Comparison of ENCODE assay signal across 8 cellular contexts in genomic region chr11:85664561-85665481, GRCh38. TPM values are rescaled to one million over a fixed set of nuclear protein-coding genes. Genes with fewer than 3 reads are reported as not detected.
DNase-seq lines count a peak whose midpoint lies in the region; ATAC-seq, FAIRE-seq and TF ChIP-seq lines count a peak whose summit lies in the region.

CREBZF (minus strand) TSS chr11:85665129; CDS start chr11:85664875, 254 bp downstream.

- H3K79me2 ChIP-seq in OCI-LY1 (ENCODE audit: insufficient read depth, low read length) = peaks cover 45% of the 10 kb centered on the region

- H3F3A ChIP-seq in OCI-LY1 (ENCODE audit: insufficient read depth, low read length) = no peaks in the 10 kb centered on the region

- H3K4me3 Mint-ChIP-seq in Calu3 (ENCODE audit: low read depth, unreplicated experiment) (peak within 1 kb of the TSS; percentile 87), mesothelial cell of epicardium (peak within 1 kb of the TSS; percentile 100)

- H3K27ac Mint-ChIP-seq in Calu3 (ENCODE audit: unreplicated experiment) (peak within 1 kb of the TSS; percentile 76), mesothelial cell of epicardium (peak within 1 kb of the TSS; percentile 99)

- no peaks in the 10 kb centered on the region for H3K9me2 ChIP-seq in OCI-LY1 (ENCODE audit: low read depth, low read length)

- peaks cover 10% of the 10 kb centered on the region; the same call in 1 of the 2 replicates for H4K20me1 ChIP-seq in OCI-LY1 (ENCODE audit: insufficient read depth, low read length)

- peak; percentile 85 for ATAC-seq in GM21447 (IDR thresholded peaks at IDR 0.05; ENCODE audit: unreplicated experiment)

- CTCF ChIA-PET in Calu3 (lab: Charles Lee) = interaction anchor here (0.6 kb wide), 1 partner anchor 142 kb away, joined by 4 read pairs; no protein-coding TSS in a partner anchor

- H3K4me1 ChIP-seq in HUES64 (ENCODE audit: insufficient read depth, low read length) (peaks cover 21% of the 10 kb centered on the region; the same call in 1 of the 2 replicates), OCI-LY1 (ENCODE audit: insufficient read depth, low read length, severe bottlenecking) (peaks cover 36% of the 10 kb centered on the region)

- no TSS peak for BruUV-seq in Calu3 (replicated peaks; lab: Mats Ljungman, UMichigan)

- FAIRE-seq in endometrium (lab: Jason Lieb, UNC) = peak; percentile 80

- peak within 1 kb of the TSS; percentile 99 for H3K9ac ChIP-seq in HUES64 (ENCODE audit: low read depth, low read length)
- H3K9ac ChIP-seq in OCI-LY1 (ENCODE audit: low read length) = peak within 1 kb of the TSS; percentile 96

- H3K9me3 ChIP-seq in HUES64 (ENCODE audit: insufficient read depth, low read depth, low read length) (no peaks in the 10 kb centered on the region), OCI-LY1 (ENCODE audit: low read length) (no peaks in the 10 kb centered on the region)

- H3K4me2 ChIP-seq in OCI-LY1 (ENCODE audit: low read length) = peak within 1 kb of the TSS; percentile 88

- H3K27ac ChIP-seq in HUES64 (ENCODE audit: low read depth, low read length) (peak within 1 kb of the TSS; percentile 98), OCI-LY1 (ENCODE audit: low read depth, low read length, poor library complexity, severe bottlenecking) (peak within 1 kb of the TSS; percentile 84)

- peak within 1 kb of the TSS; percentile 81 for H2AFZ ChIP-seq in OCI-LY1 (ENCODE audit: low read length)

- 1% methylated on average over 70 of the region's 70 CpGs for WGBS in HUES64

- H3K4me3 ChIP-seq in HUES64 (ENCODE audit: low read length) = peak within 1 kb of the TSS; percentile 96
- peak within 1 kb of the TSS; percentile 88 for H3K4me3 ChIP-seq in OCI-LY1 (ENCODE audit: low read depth, low read length, poor library complexity, severe bottlenecking)

- intact Hi-C loops in Calu3 (cut with micrococcal nuclease; ENCODE audit: unreplicated experiment) = loop anchor here (1.0 to 5.0 kb wide), 2 partner anchors 68 to 189 kb away; no protein-coding TSS in a partner anchor

- peaks cover 53% of the 10 kb centered on the region for H3K36me3 Mint-ChIP-seq in Calu3 (ENCODE audit: insufficient read depth, unreplicated experiment)
- H3K36me3 Mint-ChIP-seq in mesothelial cell of epicardium = peaks cover 14% of the 10 kb centered on the region

- H3K36me3 ChIP-seq in HUES64 (ENCODE audit: insufficient read depth, low read length) = peaks cover 34% of the 10 kb centered on the region
- peaks cover 38% of the 10 kb centered on the region for H3K36me3 ChIP-seq in OCI-LY1 (ENCODE audit: insufficient read depth, low read length)

- H3K9me3 Mint-ChIP-seq in Calu3 (ENCODE audit: low read depth, unreplicated experiment) (no peaks in the 10 kb centered on the region), mesothelial cell of epicardium (no peaks in the 10 kb centered on the region)

- H3K27me3 ChIP-seq in HUES64 (ENCODE audit: insufficient read depth, low read length) (no peaks in the 10 kb centered on the region), OCI-LY1 (ENCODE audit: insufficient read depth, low read length) (no peaks in the 10 kb centered on the region)

- H3K4me1 Mint-ChIP-seq in Calu3 (ENCODE audit: low read depth, unreplicated experiment) (no peaks in the 10 kb centered on the region), mesothelial cell of epicardium (peaks cover 35% of the 10 kb centered on the region)

- H3K27me3 Mint-ChIP-seq in Calu3 (ENCODE audit: unreplicated experiment) (no peaks in the 10 kb centered on the region), mesothelial cell of epicardium (ENCODE audit: low read depth) (no peaks in the 10 kb centered on the region)

- DNase-seq in Calu3 (peak; percentile 91), mesothelial cell of epicardium (ENCODE audit: low spot score in 2 of 2, unreplicated experiment in 2 of 2) (peak; percentile 88 to 96)
- DNase-seq in activated CD8-positive, alpha-beta memory T cell treated with anti-CD3 and anti-CD28 coated beads, Interleukin-2, amount 50 U/mL, for 4 hours = peak; percentile 93
- DNase-seq in stimulated activated CD8-positive, alpha-beta memory T cell treated with anti-CD3 and anti-CD28 coated beads, Interleukin-15, amount 100 ng/mL, for 48 hours (ENCODE audit: low read depth in 2 of 2) = peak; percentile 92 to 93

- TF ChIP-seq CTCF in Calu3 (IDR thresholded peaks at IDR 0.05; ENCODE audit: unreplicated experiment) = no peak
- no peak for TF ChIP-seq CTCF in OCI-LY1 (IDR thresholded peaks at IDR 0.05; ENCODE audit: low read length)
- no peak for TF ChIP-seq CTCF in mesothelial cell of epicardium (IDR thresholded peaks at IDR 0.05; ENCODE audit: unreplicated experiment)

RNA-seq across cellular contexts. Expression of gene CREBZF, which starts in this region (rescaled TPM):
- 31.0 and 31.2 TPM in 2 replicates for total RNA-seq in Calu3 (2022)
- 28.6 TPM for polyA plus RNA-seq in HUES64 (2013, experiment 1 of 2)
- 23.3 TPM for polyA plus RNA-seq in HUES64 (2013, experiment 2 of 2)
- total RNA-seq in mesothelial cell of epicardium = 77.2 to 77.8 TPM (median 77.2 TPM) in 3 replicates

Comparison
In these comparisons a context has a peak if more than half of its experiments do, and no peak if none do; other contexts are left out.
1. Peak in every context shown above with its lines: DNase-seq, ATAC-seq, H3K4me3 ChIP-seq and H3K27ac ChIP-seq.